10 cellular contexts compared by ENCODE assay signal in the genomic region with DNA sequence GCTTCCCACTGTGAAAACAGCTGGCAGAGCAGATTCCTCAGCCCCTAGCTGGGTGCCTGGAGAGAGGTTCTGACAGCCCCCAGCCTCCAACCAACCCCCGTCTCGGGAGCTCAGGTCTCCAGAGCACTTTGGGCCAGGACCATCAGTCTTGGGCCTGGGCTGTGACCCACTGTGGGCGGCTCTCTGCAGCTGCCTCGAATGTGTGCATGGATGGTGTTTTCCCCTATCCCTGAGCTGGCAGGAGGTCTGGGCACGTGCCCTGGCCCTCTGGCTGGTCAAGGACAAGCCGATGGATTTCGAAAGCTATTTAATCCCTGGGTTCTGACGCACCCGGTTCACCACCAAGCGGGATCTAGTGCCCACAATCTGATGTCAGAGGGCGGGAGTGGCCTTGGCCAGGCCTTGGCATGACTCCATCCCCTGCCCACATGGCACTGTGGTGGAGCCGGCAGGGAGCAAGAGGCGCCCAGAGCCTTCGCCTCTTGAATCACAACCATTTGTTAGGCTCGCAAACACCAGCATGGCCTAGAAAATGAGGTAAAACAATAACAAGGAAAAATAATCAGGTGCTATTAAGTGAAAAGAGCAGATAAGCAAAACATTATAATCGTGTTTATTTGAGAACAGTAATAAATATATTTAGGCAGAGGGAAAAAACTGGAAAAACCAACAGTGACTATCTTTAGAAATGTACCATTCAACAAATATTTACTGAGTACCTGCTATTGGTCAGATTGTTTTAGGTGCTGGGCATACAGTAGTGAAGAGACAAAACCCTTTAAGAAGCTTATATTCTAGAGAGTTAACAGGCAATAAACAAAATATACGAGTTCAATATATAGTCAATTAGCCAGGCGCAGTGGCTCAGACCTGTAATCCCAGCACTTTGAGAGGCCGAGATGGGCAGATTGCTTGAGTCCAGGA.
A peak's percentile ranks its signal among the peaks of the same experiment; 100 is the strongest.
DNase-seq lines count a peak whose midpoint lies in the region; ATAC-seq, FAIRE-seq and TF ChIP-seq lines count a peak whose summit lies in the region.
"Had no signal": no experiment of that assay in that cellular context is flagged by ENCODE, and none has a peak within 500 bp of the region (broad histone marks: within the 10 kb centered on the region; RNA-seq: fewer than 3 reads in every experiment).

No MANE protein-coding gene starts in this region.

- peak overlapping the region; percentile 81 to 82 for H3K27ac ChIP-seq in ascending aorta
- peak overlapping the region; percentile 86 for H3K27ac ChIP-seq in substantia nigra (ENCODE audit: low read depth, low read length, poor library complexity, severe bottlenecking)

- intact Hi-C loops in ascending aorta (cut with DNase I) = loop anchor here (1.0 kb wide), 1 partner anchor 15 kb away; no protein-coding TSS in a partner anchor

- TF ChIP-seq CTCF in LNCaP clone FGC (IDR thresholded peaks at IDR 0.05; ENCODE audit: control insufficient read depth, extremely low read depth, insufficient read depth) (no peak), ascending aorta (IDR thresholded peaks at IDR 0.05) (no peak)

- no peaks in the 10 kb centered on the region for H3K9me3 Mint-ChIP-seq in activated T-cell treated with anti-CD3 and anti-CD28 coated beads, Interleukin-2, amount 50 U/mL, for 4 hours
- no peaks in the 10 kb centered on the region for H3K9me3 Mint-ChIP-seq in stimulated activated effector memory CD8-positive, alpha-beta T cell treated with anti-CD3 and anti-CD28 coated beads, Interleukin-12 subunit alpha, Interleukin-12 subunit beta, amount 100 ng/mL, for 72 hours

- H3K4me1 ChIP-seq in ascending aorta = peaks cover 18 to 30% of the 10 kb centered on the region in 2 donors

- no peaks in the 10 kb centered on the region for H3K27me3 ChIP-seq in ascending aorta
- H3K27me3 ChIP-seq: esophagus squamous epithelium had no signal

- no peak overlapping the region for H3K27ac Mint-ChIP-seq in stimulated activated effector memory CD8-positive, alpha-beta T cell treated with anti-CD3 and anti-CD28 coated beads, Interleukin-12 subunit alpha, Interleukin-12 subunit beta, amount 100 ng/mL, for 72 hours

- H3K36me3 ChIP-seq in ascending aorta = no peaks in the 10 kb centered on the region
- H3K36me3 ChIP-seq: esophagus squamous epithelium had no signal

- peak; percentile 43 for FAIRE-seq in islet of Langerhans (lab: Jason Lieb, UNC)

- H3K4me3 ChIP-seq in LNCaP clone FGC (ENCODE audit: low read depth, low read length) (peak overlapping the region; percentile 15; the same call in 1 of the 2 replicates), ascending aorta (no peak overlapping the region)
- H3K4me3 ChIP-seq: esophagus squamous epithelium, smooth muscle cell had no signal

- DNase-seq in LNCaP clone FGC (ENCODE audit: low read depth) (peak; percentile 91), ascending aorta (ENCODE audit: low spot score in 2 of 2) (peak; percentile 81 to 94), substantia nigra (lab: John Stamatoyannopoulos, UW) (peak in 47 of 49 donors; percentile 19 to 96 (median 80)), ureter (ENCODE audit: low spot score) (no peak)
- no peak for DNase-seq in activated T-cell treated with anti-CD3 and anti-CD28 coated beads, Interleukin-2, amount 50 U/mL, for 4 hours
- no peak for DNase-seq in stimulated activated effector memory CD8-positive, alpha-beta T cell treated with anti-CD3 and anti-CD28 coated beads, Interleukin-12 subunit alpha, Interleukin-12 subunit beta, amount 100 ng/mL, for 72 hours (ENCODE audit: low spot score in 2 of 2)
- DNase-seq: activated CD8-positive, alpha-beta memory T cell treated with anti-CD3 and anti-CD28 coated beads, Interleukin-2, amount 50 U/mL, for 48 hours; esophagus squamous epithelium had no signal

- H3K4me3 Mint-ChIP-seq in activated T-cell treated with anti-CD3 and anti-CD28 coated beads, Interleukin-2, amount 50 U/mL, for 4 hours = no peak overlapping the region
- H3K4me3 Mint-ChIP-seq in stimulated activated effector memory CD8-positive, alpha-beta T cell treated with anti-CD3 and anti-CD28 coated beads, Interleukin-12 subunit alpha, Interleukin-12 subunit beta, amount 100 ng/mL, for 72 hours = no peak overlapping the region

- no peaks in the 10 kb centered on the region for H3K27me3 Mint-ChIP-seq in activated T-cell treated with anti-CD3 and anti-CD28 coated beads, Interleukin-2, amount 50 U/mL, for 4 hours (ENCODE audit: low read depth)

- no peak for ATAC-seq in activated T-cell treated with anti-CD3 and anti-CD28 coated beads, Interleukin-2, amount 50 U/mL, for 4 hours
- ATAC-seq in stimulated activated effector memory CD8-positive, alpha-beta T cell treated with anti-CD3 and anti-CD28 coated beads, Interleukin-12 subunit alpha, Interleukin-12 subunit beta, amount 100 ng/mL, for 72 hours = no peak

- H3K4me1 Mint-ChIP-seq in activated T-cell treated with anti-CD3 and anti-CD28 coated beads, Interleukin-2, amount 50 U/mL, for 4 hours (ENCODE audit: low read depth) = peaks cover 13% of the 10 kb centered on the region
- peaks cover 22% of the 10 kb centered on the region for H3K4me1 Mint-ChIP-seq in stimulated activated effector memory CD8-positive, alpha-beta T cell treated with anti-CD3 and anti-CD28 coated beads, Interleukin-12 subunit alpha, Interleukin-12 subunit beta, amount 100 ng/mL, for 72 hours

- H3K36me3 Mint-ChIP-seq in activated T-cell treated with anti-CD3 and anti-CD28 coated beads, Interleukin-2, amount 50 U/mL, for 4 hours (ENCODE audit: insufficient read depth) = no peaks in the 10 kb centered on the region
- H3K36me3 Mint-ChIP-seq in stimulated activated effector memory CD8-positive, alpha-beta T cell treated with anti-CD3 and anti-CD28 coated beads, Interleukin-12 subunit alpha, Interleukin-12 subunit beta, amount 100 ng/mL, for 72 hours = no peaks in the 10 kb centered on the region

- no peaks in the 10 kb centered on the region for H3K9me3 ChIP-seq in ascending aorta
- H3K9me3 ChIP-seq: esophagus squamous epithelium had no signal

Comparison
In these comparisons a context has a peak if more than half of its experiments do, and no peak if none do; other contexts are left out.
1. DNase-seq: peak in LNCaP clone FGC (single experiment), ascending aorta (2 of 2) and substantia nigra (47 of 49); none in activated T-cell treated with anti-CD3 and anti-CD28 coated beads, Interleukin-2, amount 50 U/mL, for 4 hours (single experiment), stimulated activated effector memory CD8-positive, alpha-beta T cell treated with anti-CD3 and anti-CD28 coated beads, Interleukin-12 subunit alpha, Interleukin-12 subunit beta, amount 100 ng/mL, for 72 hours (0 of 2) and ureter (single experiment).